19 cellular contexts compared by ENCODE assay signal in the genomic region with DNA sequence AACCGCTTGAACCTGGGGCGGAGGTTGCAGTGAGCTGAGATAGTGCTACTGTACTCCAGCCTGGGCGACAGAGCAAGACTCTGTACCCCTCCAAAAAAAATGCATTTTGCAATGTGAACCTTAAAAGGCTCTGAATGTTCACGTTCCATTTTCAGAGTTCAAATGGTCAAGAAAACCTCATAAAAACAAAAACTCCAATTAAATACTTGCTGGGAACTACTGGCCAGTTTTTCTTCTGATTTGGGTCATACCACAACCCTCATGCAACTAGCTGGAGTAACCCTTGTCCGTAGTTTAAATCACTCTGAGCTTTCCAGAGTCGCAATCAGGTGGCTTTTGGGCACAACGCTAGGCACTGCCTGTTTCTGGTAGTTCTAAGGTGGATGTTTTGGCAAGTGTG. TPM values are rescaled to one million over a fixed set of nuclear protein-coding genes. Genes with fewer than 3 reads are reported as not detected.
DNase-seq lines count a peak whose midpoint lies in the region; ATAC-seq and TF ChIP-seq lines count a peak whose summit lies in the region.
"Had no signal": no experiment of that assay in that cellular context is flagged by ENCODE, and none has a peak within 500 bp of the region (broad histone marks: within the 10 kb centered on the region; RNA-seq: fewer than 3 reads in every experiment).

No MANE protein-coding gene starts in this region.

- peaks cover 10% of the 10 kb centered on the region for H3F3A ChIP-seq in PC-3 (ENCODE audit: low read length, unreplicated experiment)

- peak overlapping the region; percentile 95 for H3K9ac ChIP-seq in PC-3 (ENCODE audit: low read length)
- H3K9ac ChIP-seq: BLaER1 treated with 17β-estradiol and CSF1 and Interleukin-3, amounts not matched to agents 10 nM and 100 nM had no signal

- no peaks in the 10 kb centered on the region for H3K36me3 ChIP-seq in PC-3 (ENCODE audit: low read depth, low read length)
- H3K36me3 ChIP-seq: BLaER1 treated with 17β-estradiol and CSF1 and Interleukin-3, amounts not matched to agents 10 nM and 100 nM had no signal

- H2AFZ ChIP-seq in PC-3 (ENCODE audit: low read length) = no peak overlapping the region

- H3K4me3 ChIP-seq in PC-3 (ENCODE audit: low read length) = no peak overlapping the region
- H3K4me3 ChIP-seq: A549; BLaER1 treated with 17β-estradiol and CSF1 and Interleukin-3, amounts not matched to agents 10 nM and 100 nM; GM12878 had no signal

- no peaks in the 10 kb centered on the region for H3K9me2 ChIP-seq in PC-3 (replicated peaks; ENCODE audit: low read length)

- H3K4me2 ChIP-seq in PC-3 (ENCODE audit: low read length) = peak overlapping the region; percentile 84
- H3K4me2 ChIP-seq: A549; BLaER1 treated with 17β-estradiol and CSF1 and Interleukin-3, amounts not matched to agents 10 nM and 100 nM had no signal

- no peaks in the 10 kb centered on the region for H3K9me3 ChIP-seq in PC-3 (ENCODE audit: low read length)
- H3K9me3 ChIP-seq: A549, Caco-2 had no signal

- POLR2A ChIA-PET in PC-3 (lab: Charles Lee; ENCODE audit: unreplicated experiment) = interaction anchor here (0.6 kb wide), 1 partner anchor 72 kb away, joined by 4 read pairs; no protein-coding TSS in a partner anchor

- peak overlapping the region; percentile 97 for H3K27ac ChIP-seq in PC-3 (ENCODE audit: low read length)
- H3K27ac ChIP-seq: 22Rv1; A549; BLaER1 treated with 17β-estradiol and CSF1 and Interleukin-3, amounts not matched to agents 10 nM and 100 nM; C4-2B had no signal

- intact Hi-C loops in PC-3 (cut with micrococcal nuclease) = no loop called here

- DNase-seq in EH (ENCODE audit: low read depth) (peak; percentile 57), M059J (ENCODE audit: low read depth) (peak; percentile 37), PC-3 (no peak)
- DNase-seq: AML-193; Caco-2; Calu3; CD4-positive, alpha-beta T cell; CD8-positive, alpha-beta T cell; DMS79 treated with DMSO at 0.1 percent for 48 hours; EL; GDM1 had no signal

- CTCF ChIA-PET in PC-3 (lab: Charles Lee) = no interaction called here

- no peaks in the 10 kb centered on the region for H3K27me3 ChIP-seq in PC-3 (ENCODE audit: low read length)

- TF ChIP-seq CTCF in PC-3 (conservative IDR thresholded peaks at IDR 0.05; ENCODE audit: low read depth, low read length) = no peak

- ATAC-seq in PC-3 (no peak), HG03039 (IDR thresholded peaks at IDR 0.05; ENCODE audit: unreplicated experiment) (no peak), GM21723 (IDR thresholded peaks at IDR 0.05; ENCODE audit: unreplicated experiment) (no peak), esophagus mucosa (no peak)
- ATAC-seq: A549; CD8-positive, alpha-beta T cell; GM12878 had no signal

- no TSS peak for BruUV-seq in PC-3 (replicated peaks; lab: Mats Ljungman, UMichigan)

- H3K79me2 ChIP-seq in PC-3 (ENCODE audit: low read length) = peaks cover 24% of the 10 kb centered on the region

- peaks cover 15% of the 10 kb centered on the region for H4K20me1 ChIP-seq in PC-3 (ENCODE audit: low read length)

- peaks cover 44% of the 10 kb centered on the region for H3K4me1 ChIP-seq in PC-3 (ENCODE audit: insufficient read depth, low read length)

RNA-seq across cellular contexts. Expression of gene OTULINL, which starts 2.3 kb away (rescaled TPM):
- 13.3 and 24.7 TPM in 2 replicates for total RNA-seq in M059J (2014; rRNA removed; shearing (Covaris generic))
- total RNA-seq in PC-3 (2014; rRNA removed) (46.4 and 54.6 TPM in 2 replicates), esophagus mucosa (0.88 TPM)
